Comparison of ENCODE assay signal across 8 cellular contexts in genomic region chr3:64575211-64575844, GRCh38.
DNase-seq lines count a peak whose midpoint lies in the region; ATAC-seq, FAIRE-seq and TF ChIP-seq lines count a peak whose summit lies in the region.

No MANE protein-coding gene starts in this region.

- no peak for TF ChIP-seq POLR2A in HepG2 (IDR thresholded peaks at IDR 0.05; ENCODE audit: insufficient read depth in 1 of 2, low read depth in 2 of 2, low read length in 2 of 2)
- no peak for TF ChIP-seq POLR2A in erythroblast (IDR thresholded peaks at IDR 0.05; ENCODE audit: low read length)

- H4K20me1 ChIP-seq in HepG2 (ENCODE audit: insufficient read depth, low read length), result no peaks in the 10 kb centered on the region

- H3K9ac ChIP-seq in HepG2 (ENCODE audit: insufficient read depth, low read depth, low read length), result no peak overlapping the region

- POLR2A ChIA-PET in HepG2 (lab: Yijun Ruan, JAX), result no interaction called here

- no peak for FAIRE-seq in HepG2 (lab: Jason Lieb, UNC)

- no peaks in the 10 kb centered on the region for H3K36me3 ChIP-seq in HepG2 (replicated peaks in 1 of 2; ENCODE audit: control insufficient read depth in 1 of 2, insufficient read depth in 2 of 2, low read length in 2 of 2)

- TF ChIP-seq EP300 in HepG2 (IDR thresholded peaks at IDR 0.05; ENCODE audit: low read depth in 2 of 2, low read length in 2 of 2), result no peak
- no peak for TF ChIP-seq EP300 in HepG2 (CRISPR knock-in tag; IDR thresholded peaks at IDR 0.05; ENCODE audit: borderline replicate concordance)

- H3K27ac ChIP-seq in VCaP, result no peak overlapping the region
- no peak overlapping the region for H3K27ac ChIP-seq in HepG2 (ENCODE audit: extremely low read length, insufficient read depth, low read length)

- no peaks in the 10 kb centered on the region for H3K4me1 ChIP-seq in HepG2 (ENCODE audit: insufficient read depth, low read length)

- peak; percentile 97 for ATAC-seq in GM18907 (IDR thresholded peaks at IDR 0.05; ENCODE audit: unreplicated experiment)
- peak; percentile 92 for ATAC-seq in HG03066 (IDR thresholded peaks at IDR 0.05; ENCODE audit: low read depth, unreplicated experiment)
- peak; percentile 86 for ATAC-seq in HepG2
- no peak for ATAC-seq in HG03108 (IDR thresholded peaks at IDR 0.05; ENCODE audit: unreplicated experiment)

- TF ChIP-seq RAD21 in HepG2 (CRISPR knock-in tag; IDR thresholded peaks at IDR 0.05), result no peak

- no peak overlapping the region for H2AFZ ChIP-seq in HepG2 (ENCODE audit: low read length)

- WGBS in HepG2 (ENCODE audit: low lambda C conversion rate), result 63% methylated on average over 2 of the region's 2 CpGs

- H3K4me2 ChIP-seq in HepG2 (ENCODE audit: low read depth, low read length), result no peak overlapping the region

- no TSS peak for BruUV-seq in HepG2 (replicated peaks; lab: Mats Ljungman, UMichigan)

- intact Hi-C loops in HepG2 (cut with micrococcal nuclease; ENCODE audit: unreplicated experiment), result no loop called here

- TF ChIP-seq CTCF in AG09319 (IDR thresholded peaks at IDR 0.05; ENCODE audit: low read depth, low read length), result peak; percentile 47
- TF ChIP-seq CTCF in VCaP (conservative IDR thresholded peaks at IDR 0.05), result peak; percentile 78
- TF ChIP-seq CTCF in HepG2 (CRISPR knock-in tag; IDR thresholded peaks at IDR 0.05), result peak; percentile 37

- H3K27me3 ChIP-seq in HepG2 (ENCODE audit: control insufficient read depth in 1 of 2, insufficient read depth in 2 of 2, low read length in 2 of 2), result no peaks in the 10 kb centered on the region

- CTCF ChIA-PET in HepG2 (lab: Yijun Ruan, JAX; ENCODE audit: low intra/inter-chr PET ratio, low total read pairs), result no interaction called here

- H3K79me2 ChIP-seq in HepG2 (ENCODE audit: insufficient read depth, low read length), result no peaks in the 10 kb centered on the region

- in situ Hi-C loops in HepG2 (cut with HindIII; ENCODE audit: extremely low pct_ligation_motif_present, low pct_unique_long_range_greater_than_20kb), result no loop called here

- no peak overlapping the region for H3K4me3 ChIP-seq in HepG2 (replicated peaks in 1 of 3; ENCODE audit: insufficient read depth in 1 of 3, low read depth in 2 of 3, low read length in 3 of 3)

- no peaks in the 10 kb centered on the region for H3K9me3 ChIP-seq in HepG2 (ENCODE audit: low read length)

- DNase-seq in AG09319 (ENCODE audit: extremely low read depth, low read depth) (no peak), HepG2 (ENCODE audit: low spot score) (peak; percentile 7), erythroblast (lab: John Stamatoyannopoulos, UW) (no peak), cortex of kidney (lab: John Stamatoyannopoulos, UW) (no peak)

TF ChIP-seq in HepG2, 621 proteins besides CTCF, POLR2A, EP300 and RAD21:
- TF ChIP-seq, protein P1, sequence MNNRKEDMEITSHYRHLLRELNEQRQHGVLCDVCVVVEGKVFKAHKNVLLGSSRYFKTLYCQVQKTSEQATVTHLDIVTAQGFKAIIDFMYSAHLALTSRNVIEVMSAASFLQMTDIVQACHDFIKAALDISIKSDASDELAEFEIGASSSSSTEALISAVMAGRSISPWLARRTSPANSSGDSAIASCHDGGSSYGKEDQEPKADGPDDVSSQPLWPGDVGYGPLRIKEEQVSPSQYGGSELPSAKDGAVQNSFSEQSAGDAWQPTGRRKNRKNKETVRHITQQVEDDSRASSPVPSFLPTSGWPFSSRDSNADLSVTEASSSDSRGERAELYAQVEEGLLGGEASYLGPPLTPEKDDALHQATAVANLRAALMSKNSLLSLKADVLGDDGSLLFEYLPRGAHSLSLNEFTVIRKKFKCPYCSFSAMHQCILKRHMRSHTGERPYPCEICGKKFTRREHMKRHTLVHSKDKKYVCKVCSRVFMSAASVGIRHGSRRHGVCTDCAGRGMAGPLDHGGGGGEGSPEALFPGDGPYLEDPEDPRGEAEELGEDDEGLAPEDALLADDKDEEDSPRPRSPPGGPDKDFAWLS (CRISPR knock-in tag; IDR thresholded peaks at IDR 0.05; ENCODE audit: borderline replicate concordance), result no peak
- TF ChIP-seq REPIN1 (CRISPR knock-in tag; IDR thresholded peaks at IDR 0.05; ENCODE audit: borderline replicate concordance, low read depth) (0 out of 2 replicates have a peak, but pooled peaks have one; percentile 38), ZNF446 (CRISPR knock-in tag; IDR thresholded peaks at IDR 0.05) (no peak), DDIT3 (CRISPR knock-in tag; IDR thresholded peaks at IDR 0.05) (no peak), CREM (IDR thresholded peaks at IDR 0.05) (no peak), CREM (CRISPR knock-in tag; IDR thresholded peaks at IDR 0.05) (no peak), ZNF431 (CRISPR knock-in tag; IDR thresholded peaks at IDR 0.05; ENCODE audit: borderline replicate concordance, low read depth) (no peak), SIN3A (IDR thresholded peaks at IDR 0.05; ENCODE audit: borderline replicate concordance, low read depth, low read length) (no peak), STAG1 (CRISPR knock-in tag; IDR thresholded peaks at IDR 0.05) (peak; percentile 40), MTERF4 (CRISPR knock-in tag; IDR thresholded peaks at IDR 0.05) (no peak), ZHX2 (IDR thresholded peaks at IDR 0.05; ENCODE audit: low read depth) (no peak), ZHX2 (CRISPR knock-in tag; IDR thresholded peaks at IDR 0.05; ENCODE audit: borderline replicate concordance) (no peak)
- TF ChIP-seq, protein P2, sequence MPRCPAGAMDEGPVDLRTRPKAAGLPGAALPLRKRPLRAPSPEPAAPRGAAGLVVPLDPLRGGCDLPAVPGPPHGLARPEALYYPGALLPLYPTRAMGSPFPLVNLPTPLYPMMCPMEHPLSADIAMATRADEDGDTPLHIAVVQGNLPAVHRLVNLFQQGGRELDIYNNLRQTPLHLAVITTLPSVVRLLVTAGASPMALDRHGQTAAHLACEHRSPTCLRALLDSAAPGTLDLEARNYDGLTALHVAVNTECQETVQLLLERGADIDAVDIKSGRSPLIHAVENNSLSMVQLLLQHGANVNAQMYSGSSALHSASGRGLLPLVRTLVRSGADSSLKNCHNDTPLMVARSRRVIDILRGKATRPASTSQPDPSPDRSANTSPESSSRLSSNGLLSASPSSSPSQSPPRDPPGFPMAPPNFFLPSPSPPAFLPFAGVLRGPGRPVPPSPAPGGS (CRISPR knock-in tag; IDR thresholded peaks at IDR 0.05), result no peak
